ENCODE assay signal across 1 cellular context in genomic region chr18:48003426-48004349, GRCh38.
TF ChIP-seq lines count a peak whose summit lies in the region.

No MANE protein-coding gene starts in this region.

TF ChIP-seq in HEK293, 187 proteins besides CTCF, POLR2A, EP300 and RAD21 (continued from another document):
- TF ChIP-seq, protein P1, sequence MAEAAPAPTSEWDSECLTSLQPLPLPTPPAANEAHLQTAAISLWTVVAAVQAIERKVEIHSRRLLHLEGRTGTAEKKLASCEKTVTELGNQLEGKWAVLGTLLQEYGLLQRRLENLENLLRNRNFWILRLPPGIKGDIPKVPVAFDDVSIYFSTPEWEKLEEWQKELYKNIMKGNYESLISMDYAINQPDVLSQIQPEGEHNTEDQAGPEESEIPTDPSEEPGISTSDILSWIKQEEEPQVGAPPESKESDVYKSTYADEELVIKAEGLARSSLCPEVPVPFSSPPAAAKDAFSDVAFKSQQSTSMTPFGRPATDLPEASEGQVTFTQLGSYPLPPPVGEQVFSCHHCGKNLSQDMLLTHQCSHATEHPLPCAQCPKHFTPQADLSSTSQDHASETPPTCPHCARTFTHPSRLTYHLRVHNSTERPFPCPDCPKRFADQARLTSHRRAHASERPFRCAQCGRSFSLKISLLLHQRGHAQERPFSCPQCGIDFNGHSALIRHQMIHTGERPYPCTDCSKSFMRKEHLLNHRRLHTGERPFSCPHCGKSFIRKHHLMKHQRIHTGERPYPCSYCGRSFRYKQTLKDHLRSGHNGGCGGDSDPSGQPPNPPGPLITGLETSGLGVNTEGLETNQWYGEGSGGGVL (tag by site-specific recombination; IDR thresholded peaks at IDR 0.05), result no peak
- TF ChIP-seq, protein P2, sequence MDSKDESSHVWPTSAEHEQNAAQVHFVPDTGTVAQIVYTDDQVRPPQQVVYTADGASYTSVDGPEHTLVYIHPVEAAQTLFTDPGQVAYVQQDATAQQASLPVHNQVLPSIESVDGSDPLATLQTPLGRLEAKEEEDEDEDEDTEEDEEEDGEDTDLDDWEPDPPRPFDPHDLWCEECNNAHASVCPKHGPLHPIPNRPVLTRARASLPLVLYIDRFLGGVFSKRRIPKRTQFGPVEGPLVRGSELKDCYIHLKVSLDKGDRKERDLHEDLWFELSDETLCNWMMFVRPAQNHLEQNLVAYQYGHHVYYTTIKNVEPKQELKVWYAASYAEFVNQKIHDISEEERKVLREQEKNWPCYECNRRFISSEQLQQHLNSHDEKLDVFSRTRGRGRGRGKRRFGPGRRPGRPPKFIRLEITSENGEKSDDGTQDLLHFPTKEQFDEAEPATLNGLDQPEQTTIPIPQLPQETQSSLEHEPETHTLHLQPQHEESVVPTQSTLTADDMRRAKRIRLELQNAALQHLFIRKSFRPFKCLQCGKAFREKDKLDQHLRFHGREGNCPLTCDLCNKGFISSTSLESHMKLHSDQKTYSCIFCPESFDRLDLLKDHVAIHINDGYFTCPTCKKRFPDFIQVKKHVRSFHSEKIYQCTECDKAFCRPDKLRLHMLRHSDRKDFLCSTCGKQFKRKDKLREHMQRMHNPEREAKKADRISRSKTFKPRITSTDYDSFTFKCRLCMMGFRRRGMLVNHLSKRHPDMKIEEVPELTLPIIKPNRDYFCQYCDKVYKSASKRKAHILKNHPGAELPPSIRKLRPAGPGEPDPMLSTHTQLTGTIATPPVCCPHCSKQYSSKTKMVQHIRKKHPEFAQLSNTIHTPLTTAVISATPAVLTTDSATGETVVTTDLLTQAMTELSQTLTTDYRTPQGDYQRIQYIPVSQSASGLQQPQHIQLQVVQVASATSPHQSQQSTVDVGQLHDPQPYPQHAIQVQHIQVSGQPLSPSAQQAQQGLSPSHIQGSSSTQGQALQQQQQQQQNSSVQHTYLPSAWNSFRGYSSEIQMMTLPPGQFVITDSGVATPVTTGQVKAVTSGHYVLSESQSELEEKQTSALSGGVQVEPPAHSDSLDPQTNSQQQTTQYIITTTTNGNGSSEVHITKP (tag by site-specific recombination; IDR thresholded peaks at IDR 0.05), result peak; percentile 87
TF ChIP-seq in HEK293: peak in this region for 9.
